ENCODE assay signal across 8 cellular contexts in the genomic region with DNA sequence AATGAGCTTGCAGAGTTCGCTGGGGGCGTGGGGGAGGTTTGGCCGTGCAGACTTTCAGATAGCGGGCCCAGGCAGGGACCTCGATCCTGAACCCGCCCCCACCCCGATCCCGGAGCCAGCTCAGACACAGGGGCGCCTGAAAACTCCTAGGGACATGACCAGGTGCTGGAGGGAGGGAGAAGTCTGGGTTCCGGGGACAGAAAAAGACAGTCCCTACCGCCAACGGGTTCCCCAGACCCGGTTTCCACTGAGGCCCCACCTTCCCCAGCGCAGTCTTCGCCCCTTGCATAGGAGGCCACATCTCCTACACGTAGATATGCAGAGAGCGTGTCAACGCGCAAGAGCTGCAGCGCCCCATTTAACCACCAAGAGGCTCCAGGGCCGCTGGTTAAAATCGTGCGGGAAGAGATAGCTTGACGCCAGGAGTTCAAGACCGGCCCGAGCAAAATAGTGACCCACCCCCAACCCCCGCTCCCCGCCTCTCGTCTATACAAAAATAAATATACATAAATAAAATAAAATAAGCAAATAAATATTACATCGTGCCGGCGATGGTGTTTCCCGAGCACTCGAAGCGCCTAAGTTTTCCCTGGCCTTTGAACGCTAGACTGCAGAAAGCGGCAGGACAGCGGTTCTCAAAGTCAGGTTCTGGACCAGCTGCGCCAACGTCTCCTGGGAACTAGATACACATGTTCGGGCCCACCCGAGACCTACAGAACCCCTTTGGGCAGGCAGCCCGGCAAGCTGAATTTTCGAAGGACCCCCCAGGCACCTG. TPM values are rescaled to one million over a fixed set of nuclear protein-coding genes. Genes with fewer than 3 reads are reported as not detected.
DNase-seq lines count a peak whose midpoint lies in the region; ATAC-seq and TF ChIP-seq lines count a peak whose summit lies in the region.

No MANE protein-coding gene starts in this region.

- no peak overlapping the region for H3K4me3 ChIP-seq in CD4-positive, CD25-positive, alpha-beta regulatory T cell (ENCODE audit: low read depth, low read length)
- H3K4me3 ChIP-seq in NT2/D1 (ENCODE audit: insufficient read length, low read depth): peak overlapping the region; percentile 38
- peak overlapping the region in 1 of 2 donors; percentile 40 for H3K4me3 ChIP-seq in foreskin fibroblast (ENCODE audit: low read depth in 1 of 2, low read length in 2 of 2)

- no peak overlapping the region for H3K27ac ChIP-seq in CD4-positive, CD25-positive, alpha-beta regulatory T cell (ENCODE audit: insufficient read depth, low read length, poor library complexity, severe bottlenecking)

- H3K4me1 ChIP-seq in CD4-positive, CD25-positive, alpha-beta regulatory T cell (ENCODE audit: control insufficient read depth, insufficient read depth, low read length, poor library complexity, severe bottlenecking): peaks cover 12% of the 10 kb centered on the region
- H3K4me1 ChIP-seq in NT2/D1 (ENCODE audit: insufficient read depth, insufficient read length): peaks cover 15% of the 10 kb centered on the region

- peaks cover 8% of the 10 kb centered on the region for H3K27me3 ChIP-seq in CD4-positive, CD25-positive, alpha-beta regulatory T cell (ENCODE audit: control insufficient read depth, insufficient read depth, low read length)
- no peaks in the 10 kb centered on the region for H3K27me3 ChIP-seq in NT2/D1 (ENCODE audit: insufficient read depth, insufficient read length)

- peaks cover 72% of the 10 kb centered on the region for H3K27me3 Mint-ChIP-seq in CD4-positive, CD25-positive, alpha-beta regulatory T cell

- DNase-seq in CD4-positive, CD25-positive, alpha-beta regulatory T cell: no peak
- DNase-seq in NT2/D1 (ENCODE audit: low read depth, low spot score) (no peak), foreskin fibroblast (peak; percentile 50 to 76), omental fat pad (ENCODE audit: low spot score) (no peak)
- DNase-seq in effector CD8-positive, alpha-beta T cell (lab: John Stamatoyannopoulos, UW): no peak
- DNase-seq in activated naive CD4-positive, alpha-beta T cell treated with Interleukin-2 at 50 U/mL for 16 hours: no peak

- H3K9me3 ChIP-seq in CD4-positive, CD25-positive, alpha-beta regulatory T cell (ENCODE audit: control insufficient read depth in 2 of 2, low read length in 2 of 2): no peaks in the 10 kb centered on the region
- H3K9me3 ChIP-seq in NT2/D1 (ENCODE audit: insufficient read depth, low read length): no peaks in the 10 kb centered on the region

- H3K4me3 Mint-ChIP-seq in CD4-positive, CD25-positive, alpha-beta regulatory T cell: peak overlapping the region in 3 of 4 donors; percentile 12 to 85 (median 36)

- no peak for ATAC-seq in CD4-positive, CD25-positive, alpha-beta regulatory T cell (ENCODE audit: low read depth in 2 of 2)
- ATAC-seq in omental fat pad (ENCODE audit: low FRiP score) (peak; percentile 30), HG02642 (IDR thresholded peaks at IDR 0.05; ENCODE audit: poor library complexity, unreplicated experiment) (no peak), HG02610 (IDR thresholded peaks at IDR 0.05; ENCODE audit: unreplicated experiment) (no peak)

- peak overlapping the region; percentile 74 for H3K9ac ChIP-seq in NT2/D1 (ENCODE audit: insufficient read length, low read depth)

- peaks cover 0 to 25% (median 9%) of the 10 kb centered on the region in 4 donors for H3K4me1 Mint-ChIP-seq in CD4-positive, CD25-positive, alpha-beta regulatory T cell

- H3K9me3 Mint-ChIP-seq in CD4-positive, CD25-positive, alpha-beta regulatory T cell: peaks cover 0 to 5% (median 0%) of the 10 kb centered on the region in 7 donors

- no peaks in the 10 kb centered on the region for H3K36me3 Mint-ChIP-seq in CD4-positive, CD25-positive, alpha-beta regulatory T cell

- TF ChIP-seq CTCF in foreskin fibroblast (IDR thresholded peaks at IDR 0.05; ENCODE audit: low read depth, low read length) (no peak), omental fat pad (IDR thresholded peaks at IDR 0.05) (no peak)

- no peak overlapping the region for H3K27ac Mint-ChIP-seq in CD4-positive, CD25-positive, alpha-beta regulatory T cell

- no peaks in the 10 kb centered on the region for H3K36me3 ChIP-seq in CD4-positive, CD25-positive, alpha-beta regulatory T cell (ENCODE audit: control insufficient read depth, insufficient read depth, low read length)
- peaks cover 5% of the 10 kb centered on the region for H3K36me3 ChIP-seq in NT2/D1 (ENCODE audit: insufficient read depth, insufficient read length, low read length)

RNA-seq across cellular contexts. Expression of a gene that starts 8.3 kb away (rescaled TPM):
- not detected for total RNA-seq in CD4-positive, CD25-positive, alpha-beta regulatory T cell
- not detected for polyA plus RNA-seq in CD4-positive, CD25-positive, alpha-beta regulatory T cell
- total RNA-seq in omental fat pad: 1 to 10 TPM; 1.7 to 7.1 (median 5.3) TPM

RNA-seq across cellular contexts. Expression of a gene that starts 23.7 kb away (rescaled TPM):
- not detected for total RNA-seq in CD4-positive, CD25-positive, alpha-beta regulatory T cell
- not detected for polyA plus RNA-seq in CD4-positive, CD25-positive, alpha-beta regulatory T cell
- total RNA-seq in omental fat pad: not detected

RNA-seq across cellular contexts. Expression of a gene that starts 58.2 kb away (rescaled TPM):
- 34.6 TPM for total RNA-seq in CD4-positive, CD25-positive, alpha-beta regulatory T cell
- 10 to 100 TPM; 16.2 to 24.8 (median 18.8) TPM for polyA plus RNA-seq in CD4-positive, CD25-positive, alpha-beta regulatory T cell
- total RNA-seq in omental fat pad: 10 to 100 TPM; 43.2 to 63.8 (median 49.5) TPM

Comparison
In these comparisons a context has a peak if more than half of its experiments do, and no peak if none do; other contexts are left out.
1. DNase-seq: peak in foreskin fibroblast (2 of 2); none in CD4-positive, CD25-positive, alpha-beta regulatory T cell (0 of 3), NT2/D1 (single experiment), omental fat pad (single experiment), effector CD8-positive, alpha-beta T cell (single experiment) and activated naive CD4-positive, alpha-beta T cell treated with Interleukin-2 at 50 U/mL for 16 hours (single experiment).